ENCODE assay signal across 23 cellular contexts in the genomic region with DNA sequence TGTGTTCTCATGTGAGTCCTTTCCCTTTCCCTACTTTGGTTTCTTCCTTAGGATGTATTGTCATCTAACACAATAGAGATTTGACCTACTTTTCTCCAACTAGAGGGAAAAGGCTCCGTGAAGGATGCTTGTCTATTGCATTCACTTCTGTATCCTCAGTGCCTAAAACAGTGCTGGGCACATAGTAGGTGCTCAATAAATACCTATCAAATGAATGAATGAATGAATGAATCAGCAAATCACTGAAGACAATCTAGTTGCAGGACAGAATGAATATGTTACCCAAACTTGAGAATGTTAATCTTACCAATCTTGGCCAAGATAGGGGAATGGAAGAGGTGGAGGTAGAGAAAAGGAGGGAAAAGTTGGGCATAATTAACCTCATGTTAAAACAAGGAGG.
"Had no signal": no experiment of that assay in that cellular context is flagged by ENCODE, and none has a peak within 500 bp of the region (broad histone marks: within the 10 kb centered on the region; RNA-seq: fewer than 3 reads in every experiment).

No MANE protein-coding gene starts in this region.

- H3K27me3 ChIP-seq: colonic mucosa, dorsolateral prefrontal cortex, esophagus muscularis mucosa, foreskin keratinocyte, gastroesophageal sphincter, heart right ventricle, left lung had no signal

- H3K27ac Mint-ChIP-seq: naive thymus-derived CD4-positive, alpha-beta T cell had no signal

- H3K9me3 ChIP-seq: colonic mucosa, esophagus muscularis mucosa, gastroesophageal sphincter, heart right ventricle, left lung, lower lobe of right lung had no signal

- DNase-seq: colonic mucosa; cortex of kidney; dermis blood vessel endothelial cell; dorsolateral prefrontal cortex; effector CD4-positive, alpha-beta T cell; effector memory CD4-positive, alpha-beta T cell; foreskin keratinocyte; head of caudate nucleus; heart right ventricle; hippocampal formation; left cardiac atrium; left lung; left ventricle myocardium superior; lower lobe of right lung; mesendoderm; midbrain; naive thymus-derived CD4-positive, alpha-beta T cell had no signal

- H3K4me1 ChIP-seq: colonic mucosa, esophagus muscularis mucosa, foreskin keratinocyte, gastroesophageal sphincter, lower lobe of right lung had no signal

- H3K4me3 Mint-ChIP-seq: naive thymus-derived CD4-positive, alpha-beta T cell had no signal

- H3K36me3 ChIP-seq: colonic mucosa, esophagus muscularis mucosa, gastroesophageal sphincter, heart right ventricle, left lung, lower lobe of right lung had no signal

- H3K27ac ChIP-seq: colonic mucosa, dorsolateral prefrontal cortex, esophagus muscularis mucosa, foreskin keratinocyte, gastroesophageal sphincter, heart right ventricle, left lung, lower lobe of right lung had no signal

- H3K36me3 Mint-ChIP-seq: naive thymus-derived CD4-positive, alpha-beta T cell had no signal

- H3K4me3 ChIP-seq: colonic mucosa, dorsolateral prefrontal cortex, esophagus muscularis mucosa, gastroesophageal sphincter, heart right ventricle, left lung, lower lobe of right lung had no signal

- ATAC-seq: foreskin keratinocyte; gastroesophageal sphincter; left cardiac atrium; left lung; left ventricle myocardium superior; lower lobe of right lung; naive thymus-derived CD4-positive, alpha-beta T cell had no signal

- FAIRE-seq: endothelial cell of umbilical vein, frontal cortex, islet of Langerhans, keratinocyte had no signal
